8 cellular contexts compared by ENCODE assay signal in genomic region chr14:34539407-34540180, GRCh38. TPM values are rescaled to one million over a fixed set of nuclear protein-coding genes. Genes with fewer than 3 reads are reported as not detected.
DNase-seq lines count a peak whose midpoint lies in the region; ATAC-seq and TF ChIP-seq lines count a peak whose summit lies in the region.

Gene EAPP (minus strand): TSS chr14:34539701. CDS start chr14:34539628, 73 bp downstream.

- intact Hi-C loops in activated CD8-positive, alpha-beta T cell treated with anti-CD3 and anti-CD28 coated beads for 36 hours (cut with micrococcal nuclease) = no loop called here

- no peaks in the 10 kb centered on the region for H3K27me3 ChIP-seq in BE2C

- POLR2A ChIA-PET in activated CD8-positive, alpha-beta T cell treated with anti-CD3 and anti-CD28 coated beads for 36 hours (lab: Charles Lee) = no interaction called here

- peaks cover 2% of the 10 kb centered on the region for H3K36me3 Mint-ChIP-seq in activated CD8-positive, alpha-beta T cell treated with anti-CD3 and anti-CD28 coated beads for 36 hours (ENCODE audit: low read depth)
- peaks cover 7% of the 10 kb centered on the region for H3K36me3 Mint-ChIP-seq in endothelial cell (ENCODE audit: low read depth, unreplicated experiment)

- TF ChIP-seq CTCF in BE2C (IDR thresholded peaks at IDR 0.05; ENCODE audit: low read depth, low read length) (no peak), endothelial cell (IDR thresholded peaks at IDR 0.05; ENCODE audit: unreplicated experiment) (no peak)
- TF ChIP-seq CTCF in activated CD8-positive, alpha-beta T cell treated with anti-CD3 and anti-CD28 coated beads for 36 hours (IDR thresholded peaks at IDR 0.05) = no peak

- H3K4me1 ChIP-seq in BE2C = no peaks in the 10 kb centered on the region

- peaks cover 3% of the 10 kb centered on the region for H3K36me3 ChIP-seq in BE2C

- peaks cover 28% of the 10 kb centered on the region for H3K4me1 Mint-ChIP-seq in activated CD8-positive, alpha-beta T cell treated with anti-CD3 and anti-CD28 coated beads for 36 hours (ENCODE audit: low read depth)
- peaks cover 13% of the 10 kb centered on the region for H3K4me1 Mint-ChIP-seq in endothelial cell (ENCODE audit: unreplicated experiment)

- peak; percentile 98 for DNase-seq in BE2C
- peak; percentile 97 for DNase-seq in HPDE6-E6E7 (ENCODE audit: extremely low spot score)
- peak; percentile 98 for DNase-seq in activated CD8-positive, alpha-beta T cell treated with anti-CD3 and anti-CD28 coated beads for 36 hours
- peak; percentile 93 for DNase-seq in endothelial cell (ENCODE audit: low spot score)
- DNase-seq in mucosa of gallbladder (ENCODE audit: low spot score) = peak; percentile 97
- DNase-seq in stimulated activated CD8-positive, alpha-beta memory T cell treated with anti-CD3 and anti-CD28 coated beads, Interleukin-4, amount 100 ng/mL, for 48 hours = peak; percentile 96
- no peak for DNase-seq in kidney glomerular epithelial cell (lab: John Stamatoyannopoulos, UW)

- peak; percentile 100 for ATAC-seq in GM19455 (IDR thresholded peaks at IDR 0.05; ENCODE audit: unreplicated experiment)
- ATAC-seq in activated CD8-positive, alpha-beta T cell treated with anti-CD3 and anti-CD28 coated beads for 36 hours = peak; percentile 100

- peak within 1 kb of the TSS; percentile 94 for H3K4me3 ChIP-seq in BE2C (ENCODE audit: low read depth, low read length)

- no peaks in the 10 kb centered on the region for H3K27me3 Mint-ChIP-seq in activated CD8-positive, alpha-beta T cell treated with anti-CD3 and anti-CD28 coated beads for 36 hours
- peaks cover 6% of the 10 kb centered on the region for H3K27me3 Mint-ChIP-seq in endothelial cell (ENCODE audit: unreplicated experiment)

- peak within 1 kb of the TSS; percentile 99 for H3K27ac Mint-ChIP-seq in activated CD8-positive, alpha-beta T cell treated with anti-CD3 and anti-CD28 coated beads for 36 hours
- peak within 1 kb of the TSS; percentile 99 for H3K27ac Mint-ChIP-seq in endothelial cell (ENCODE audit: unreplicated experiment)

- H3K4me3 Mint-ChIP-seq in activated CD8-positive, alpha-beta T cell treated with anti-CD3 and anti-CD28 coated beads for 36 hours = peak within 1 kb of the TSS; percentile 93
- H3K4me3 Mint-ChIP-seq in endothelial cell (ENCODE audit: unreplicated experiment) = peak within 1 kb of the TSS; percentile 99

- H3K9me3 ChIP-seq in BE2C = no peaks in the 10 kb centered on the region

- CTCF ChIA-PET in activated CD8-positive, alpha-beta T cell treated with anti-CD3 and anti-CD28 coated beads for 36 hours (lab: Charles Lee) = interaction anchor here (1.0 kb wide), 1 partner anchor 208 kb away, joined by 3 read pairs; no protein-coding TSS in a partner anchor

- H3K9me3 Mint-ChIP-seq in activated CD8-positive, alpha-beta T cell treated with anti-CD3 and anti-CD28 coated beads for 36 hours = no peaks in the 10 kb centered on the region
- no peaks in the 10 kb centered on the region for H3K9me3 Mint-ChIP-seq in endothelial cell (ENCODE audit: unreplicated experiment)

RNA-seq across cellular contexts. Expression of gene EAPP, which starts in this region (rescaled TPM):
- 59.2 TPM for polyA plus RNA-seq in BE2C (2012; ENCODE audit: insufficient read depth, insufficient read length, low read depth)
- 10 to 100 TPM; 29.9 to 32.0 TPM for total RNA-seq in activated CD8-positive, alpha-beta T cell treated with anti-CD3 and anti-CD28 coated beads for 36 hours
- total RNA-seq in endothelial cell (ENCODE audit: unreplicated experiment) (30.1 TPM), mucosa of gallbladder (31.3 TPM)
